ENCODE assay signal across 21 cellular contexts in the genomic region with DNA sequence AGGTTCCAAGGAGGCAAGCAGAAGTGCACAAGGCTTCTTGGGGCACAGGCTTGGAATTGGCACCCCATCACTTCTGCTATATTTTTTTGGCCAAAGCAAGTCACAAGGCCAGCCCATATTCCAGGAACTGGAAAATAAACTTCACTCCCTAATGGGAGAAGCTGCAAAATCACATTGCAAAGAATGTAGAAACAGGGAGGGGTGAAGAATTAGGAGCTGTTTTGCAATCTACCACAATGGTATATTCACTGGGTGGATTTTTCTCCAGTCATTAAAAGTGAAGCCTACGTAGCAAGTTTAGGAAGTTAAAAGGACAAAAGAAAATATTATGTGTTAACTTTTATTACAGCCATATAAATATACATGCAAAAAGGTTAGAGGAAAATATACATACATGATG.
A peak's percentile ranks its signal among the peaks of the same experiment; 100 is the strongest.
DNase-seq lines count a peak whose midpoint lies in the region; ATAC-seq, FAIRE-seq and TF ChIP-seq lines count a peak whose summit lies in the region.
"Had no signal": no experiment of that assay in that cellular context is flagged by ENCODE, and none has a peak within 500 bp of the region (broad histone marks: within the 10 kb centered on the region; RNA-seq: fewer than 3 reads in every experiment).

No MANE protein-coding gene starts in this region.

- TF ChIP-seq CTCF in AG10803 (conservative IDR thresholded peaks at IDR 0.05; ENCODE audit: low read length): no peak
- no peak for TF ChIP-seq CTCF in bronchial epithelial cell (IDR thresholded peaks at IDR 0.05; ENCODE audit: insufficient read depth, low read length, severe bottlenecking)

- H3K36me3 ChIP-seq in bronchial epithelial cell (ENCODE audit: control insufficient read depth, insufficient read depth, low read length): no peaks in the 10 kb centered on the region
- no peaks in the 10 kb centered on the region for H3K36me3 ChIP-seq in skeletal muscle satellite cell (ENCODE audit: insufficient read depth, low read length)
- H3K36me3 ChIP-seq: heart right ventricle, Peyer's patch, upper lobe of left lung had no signal

- peak; percentile 73 for DNase-seq in AG10803 (ENCODE audit: low read depth)
- DNase-seq in bronchial epithelial cell (ENCODE audit: low read depth): peak; percentile 6
- no peak for DNase-seq in Right ventricle myocardium superior
- no peak for DNase-seq in activated CD4-positive, alpha-beta memory T cell treated with anti-CD3 and anti-CD28 coated beads for 36 hours
- no peak for DNase-seq in activated CD4-positive, alpha-beta T cell treated with anti-CD3 and anti-CD28 coated beads, Interleukin-2, amount 50 U/mL, for 48 hours
- DNase-seq in stimulated activated CD4-positive, alpha-beta T cell treated with anti-CD3 and anti-CD28 coated beads, Interleukin-2, amount 100 ng/mL, for 48 hours: no peak
- DNase-seq: activated CD4-positive, alpha-beta T cell treated with anti-CD3 and anti-CD28 coated beads, Interleukin-2, amount 50 U/mL, for 1 hour; activated T-cell treated with anti-CD3 and anti-CD28 coated beads, Interleukin-2, amount 50 U/mL, for 24 hours; COR-L47; heart right ventricle; islet precursor cell; KBM-7; NCI-H2171; Peyer's patch; upper lobe of left lung had no signal

- no peak for FAIRE-seq in bronchial epithelial cell (lab: Jason Lieb, UNC)
- FAIRE-seq: GM12891, TTC549 had no signal

- peak overlapping the region; percentile 11 for H3K4me2 ChIP-seq in skeletal muscle satellite cell (ENCODE audit: low read length)
- H3K4me2 ChIP-seq: GM23338 had no signal

- H3K36me3 Mint-ChIP-seq in activated CD4-positive, alpha-beta memory T cell treated with anti-CD3 and anti-CD28 coated beads for 36 hours: peaks cover 4% of the 10 kb centered on the region
- H3K36me3 Mint-ChIP-seq: activated naive CD8-positive, alpha-beta T cell had no signal

- peaks cover 30% of the 10 kb centered on the region for H3K4me1 Mint-ChIP-seq in activated CD4-positive, alpha-beta memory T cell treated with anti-CD3 and anti-CD28 coated beads for 36 hours (ENCODE audit: low read depth)

- H3K9me3 Mint-ChIP-seq in activated CD4-positive, alpha-beta memory T cell treated with anti-CD3 and anti-CD28 coated beads for 36 hours: peaks cover 4% of the 10 kb centered on the region

- CTCF ChIA-PET in activated CD4-positive, alpha-beta memory T cell treated with anti-CD3 and anti-CD28 coated beads for 36 hours (lab: Charles Lee): no interaction called here

- no peak overlapping the region for H3K4me3 Mint-ChIP-seq in activated CD4-positive, alpha-beta memory T cell treated with anti-CD3 and anti-CD28 coated beads for 36 hours
- H3K4me3 Mint-ChIP-seq: activated naive CD8-positive, alpha-beta T cell; activated T-cell treated with anti-CD3 and anti-CD28 coated beads, Interleukin-2, amount 50 U/mL, for 24 hours; GM23338 had no signal

- H3K4me3 ChIP-seq in AG10803 (ENCODE audit: low read length) (no peak overlapping the region), bronchial epithelial cell (ENCODE audit: low read depth, low read length) (no peak overlapping the region), skeletal muscle satellite cell (ENCODE audit: low read length) (no peak overlapping the region)
- H3K4me3 ChIP-seq: GM23338, heart right ventricle, Peyer's patch, upper lobe of left lung had no signal

- peaks cover 40% of the 10 kb centered on the region for H3K4me1 ChIP-seq in skeletal muscle satellite cell (ENCODE audit: control insufficient read depth, insufficient read depth, low read length)

- intact Hi-C loops in Right ventricle myocardium superior (cut with DNase I): no loop called here
- intact Hi-C loops in activated CD4-positive, alpha-beta memory T cell treated with anti-CD3 and anti-CD28 coated beads for 36 hours (cut with micrococcal nuclease): no loop called here

- POLR2A ChIA-PET in activated CD4-positive, alpha-beta memory T cell treated with anti-CD3 and anti-CD28 coated beads for 36 hours (lab: Charles Lee): no interaction called here

- H3K27me3 ChIP-seq in bronchial epithelial cell (ENCODE audit: control insufficient read depth, insufficient read depth, low read length): no peaks in the 10 kb centered on the region
- no peaks in the 10 kb centered on the region for H3K27me3 ChIP-seq in skeletal muscle satellite cell (ENCODE audit: control insufficient read depth, insufficient read depth, low read length)
- H3K27me3 ChIP-seq: heart right ventricle, Peyer's patch, upper lobe of left lung had no signal

- H3K27me3 Mint-ChIP-seq in activated CD4-positive, alpha-beta memory T cell treated with anti-CD3 and anti-CD28 coated beads for 36 hours: no peaks in the 10 kb centered on the region
- H3K27me3 Mint-ChIP-seq: activated naive CD8-positive, alpha-beta T cell; activated T-cell treated with anti-CD3 and anti-CD28 coated beads, Interleukin-2, amount 50 U/mL, for 24 hours had no signal

- H3K27ac Mint-ChIP-seq in activated CD4-positive, alpha-beta memory T cell treated with anti-CD3 and anti-CD28 coated beads for 36 hours: no peak overlapping the region
- H3K27ac Mint-ChIP-seq: activated naive CD8-positive, alpha-beta T cell; activated T-cell treated with anti-CD3 and anti-CD28 coated beads, Interleukin-2, amount 50 U/mL, for 24 hours had no signal

- ATAC-seq in Right ventricle myocardium superior (ENCODE audit: poor library complexity) (peak; percentile 67), HG03432 (IDR thresholded peaks at IDR 0.05; ENCODE audit: unreplicated experiment) (no peak)
- ATAC-seq: GM23338 had no signal

- H3K9ac ChIP-seq in skeletal muscle satellite cell (ENCODE audit: low read depth, low read length): peak overlapping the region; percentile 56

- H3K9me3 ChIP-seq in skeletal muscle satellite cell (replicated peaks; ENCODE audit: low read length): no peaks in the 10 kb centered on the region
- H3K9me3 ChIP-seq: Peyer's patch had no signal

Comparison
In these comparisons a context has a peak if more than half of its experiments do, and no peak if none do; other contexts are left out.
1. DNase-seq: peak in AG10803 (single experiment) and bronchial epithelial cell (single experiment); none in Right ventricle myocardium superior (single experiment), activated CD4-positive, alpha-beta memory T cell treated with anti-CD3 and anti-CD28 coated beads for 36 hours (single experiment), activated CD4-positive, alpha-beta T cell treated with anti-CD3 and anti-CD28 coated beads, Interleukin-2, amount 50 U/mL, for 48 hours (0 of 2) and stimulated activated CD4-positive, alpha-beta T cell treated with anti-CD3 and anti-CD28 coated beads, Interleukin-2, amount 100 ng/mL, for 48 hours (0 of 2).